Comparison of ENCODE assay signal across 15 cellular contexts in genomic region chr12:22271036-22271435, GRCh38.
DNase-seq lines count a peak whose midpoint lies in the region; ATAC-seq and TF ChIP-seq lines count a peak whose summit lies in the region.
"Had no signal": no experiment of that assay in that cellular context is flagged by ENCODE, and none has a peak within 500 bp of the region (broad histone marks: within the 10 kb centered on the region; RNA-seq: fewer than 3 reads in every experiment).

No MANE protein-coding gene starts in this region.

- peak; percentile 62 for DNase-seq in BJ (ENCODE audit: low read depth)
- peak; percentile 76 for DNase-seq in NCI-H226
- DNase-seq in epithelial cell of esophagus (ENCODE audit: low read depth), result peak; percentile 82
- no peak for DNase-seq in omental fat pad (ENCODE audit: low spot score)
- DNase-seq in hippocampal formation (lab: John Stamatoyannopoulos, UW), result no peak
- DNase-seq in activated CD8-positive, alpha-beta memory T cell treated with anti-CD3 and anti-CD28 coated beads for 24 hours, result no peak
- DNase-seq in NOMO-1 treated with dmso at 0.1 percent for 144 hours (lab: John Stamatoyannopoulos, UW; ENCODE audit: unreplicated experiment), result no peak
- DNase-seq: activated CD4-positive, alpha-beta T cell treated with anti-CD3 and anti-CD28 coated beads, Interleukin-2, amount 50 U/mL, for 4 hours; activated effector memory CD4-positive, alpha-beta T cell treated with Interleukin-2 at 50 U/mL for 16 hours; CD4-positive, CD25-positive, alpha-beta regulatory T cell; stimulated activated CD4-positive, alpha-beta T cell treated with anti-CD3 and anti-CD28 coated beads, Interleukin-4, amount 100 ng/mL, for 24 hours had no signal

- POLR2A ChIA-PET in BJ (lab: Charles Lee), result no interaction called here

- CTCF ChIA-PET in BJ (lab: Yijun Ruan, JAX), result no interaction called here

- H3K4me3 ChIP-seq in BJ (ENCODE audit: low read depth, low read length) (no peak overlapping the region), epithelial cell of esophagus (ENCODE audit: low read length) (no peak overlapping the region)
- H3K4me3 ChIP-seq: breast epithelium, prostate gland had no signal

- no peak for TF ChIP-seq CTCF in BJ (IDR thresholded peaks at IDR 0.05; ENCODE audit: insufficient read depth, low read depth, low read length)
- TF ChIP-seq CTCF in epithelial cell of esophagus (IDR thresholded peaks at IDR 0.05; ENCODE audit: insufficient read depth, low read depth, low read length, missing control alignments), result no peak
- no peak for TF ChIP-seq CTCF in omental fat pad (IDR thresholded peaks at IDR 0.05)

- no peaks in the 10 kb centered on the region for H3K36me3 ChIP-seq in BJ (ENCODE audit: control insufficient read depth, insufficient read depth, low read length)
- H3K36me3 ChIP-seq: breast epithelium, prostate gland had no signal

- ATAC-seq in omental fat pad (ENCODE audit: low FRiP score), result peak; percentile 47
- no peak for ATAC-seq in GM18909 (IDR thresholded peaks at IDR 0.05; ENCODE audit: poor library complexity, unreplicated experiment)
- ATAC-seq: stimulated activated memory B cell treated with anti-CD40 and anti-IgM and Interleukin-4, amounts not matched to agents 10 μg/mL and 1 μg/mL and 100 μg/mL, for 72 hours had no signal

- H3K27me3 ChIP-seq in BJ (ENCODE audit: control insufficient read depth, insufficient read depth, low read length), result no peaks in the 10 kb centered on the region
- H3K27me3 ChIP-seq: breast epithelium had no signal

Comparison
In these comparisons a context has a peak if more than half of its experiments do, and no peak if none do; other contexts are left out.
1. DNase-seq: peak in BJ (single experiment), NCI-H226 (single experiment) and epithelial cell of esophagus (single experiment); none in omental fat pad (single experiment), hippocampal formation (0 of 2), activated CD8-positive, alpha-beta memory T cell treated with anti-CD3 and anti-CD28 coated beads for 24 hours (single experiment) and NOMO-1 treated with dmso at 0.1 percent for 144 hours (single experiment).